In the genomic region with DNA sequence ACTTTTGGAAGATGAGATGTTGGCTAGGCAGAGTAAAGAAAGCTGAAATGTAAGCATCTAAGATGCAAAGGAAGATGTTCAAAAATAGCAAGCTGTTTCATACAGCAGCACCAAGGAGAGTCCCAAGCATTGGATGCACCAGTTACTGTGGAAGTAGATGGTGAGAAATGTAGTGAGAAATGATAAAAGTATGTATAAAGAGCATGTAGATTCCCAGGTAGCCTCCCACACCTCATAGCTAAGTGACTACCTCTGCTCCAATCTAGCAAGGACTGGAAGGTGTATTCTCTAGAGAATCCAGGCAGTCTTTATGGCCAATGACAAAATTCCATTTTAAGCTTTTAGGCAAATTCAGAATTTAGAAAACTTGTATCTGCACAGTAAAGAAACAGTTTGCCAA, we compare ENCODE assay signal across 27 cellular contexts. TPM values are rescaled to one million over a fixed set of nuclear protein-coding genes. Genes with fewer than 3 reads are reported as not detected.
DNase-seq lines count a peak whose midpoint lies in the region; ATAC-seq, FAIRE-seq and TF ChIP-seq lines count a peak whose summit lies in the region.
"Had no signal": no experiment of that assay in that cellular context is flagged by ENCODE, and none has a peak within 500 bp of the region (broad histone marks: within the 10 kb centered on the region; RNA-seq: fewer than 3 reads in every experiment).

No MANE protein-coding gene starts in this region.

- no peak overlapping the region for H3K27ac ChIP-seq in breast epithelium
- H3K27ac ChIP-seq: 22Rv1; A549; BLaER1 treated with 17β-estradiol and CSF1 and Interleukin-3, amounts not matched to agents 10 nM and 100 nM; C4-2B had no signal

- TF ChIP-seq CTCF in MCF 10A (IDR thresholded peaks at IDR 0.05; ENCODE audit: unreplicated experiment) (no peak), breast epithelium (IDR thresholded peaks at IDR 0.05) (no peak), bronchial epithelial cell (IDR thresholded peaks at IDR 0.05; ENCODE audit: insufficient read depth, low read length, severe bottlenecking) (no peak)

- no peak for ATAC-seq in GM21786 (IDR thresholded peaks at IDR 0.05; ENCODE audit: unreplicated experiment)
- ATAC-seq: A549; CD8-positive, alpha-beta T cell; GM12878 had no signal

- H3K27me3 Mint-ChIP-seq in MCF 10A (ENCODE audit: insufficient read depth, unreplicated experiment), result no peaks in the 10 kb centered on the region

- intact Hi-C loops in MCF 10A (cut with micrococcal nuclease), result no loop called here
- intact Hi-C loops in breast epithelium (cut with DNase I; ENCODE audit: low total_unique reads), result no loop called here

- CTCF ChIA-PET in MCF 10A (lab: Yijun Ruan, JAX), result no interaction called here

- no peaks in the 10 kb centered on the region for H3K36me3 Mint-ChIP-seq in MCF 10A (ENCODE audit: insufficient read depth, unreplicated experiment)
- H3K36me3 Mint-ChIP-seq: CD8-positive, alpha-beta T cell had no signal

- TF ChIP-seq POLR2A in breast epithelium (IDR thresholded peaks at IDR 0.05), result no peak

- H3K4me1 ChIP-seq in breast epithelium, result no peaks in the 10 kb centered on the region
- H3K4me1 ChIP-seq: BLaER1 treated with 17β-estradiol and CSF1 and Interleukin-3, amounts not matched to agents 10 nM and 100 nM; Caco-2 had no signal

- H3K4me3 Mint-ChIP-seq in MCF 10A (ENCODE audit: unreplicated experiment), result no peak overlapping the region
- H3K4me3 Mint-ChIP-seq: B cell; CD4-positive, alpha-beta T cell; CD8-positive, alpha-beta T cell had no signal

- DNase-seq in MCF 10A (ENCODE audit: unreplicated experiment), result no peak
- no peak for DNase-seq in breast epithelium (ENCODE audit: low spot score in 2 of 2)
- peak; percentile 38 for DNase-seq in bronchial epithelial cell (ENCODE audit: low read depth)
- peak; percentile 20 for DNase-seq in kidney tubule cell (ENCODE audit: low spot score)
- no peak for DNase-seq in NCI-H2171 treated with DMSO at 0.1 percent for 48 hours (lab: John Stamatoyannopoulos, UW)
- no peak for DNase-seq in T-helper 2 cell
- DNase-seq: AML-193; Caco-2; Calu3; CD4-positive, alpha-beta T cell; CD8-positive, alpha-beta T cell; DMS79; DND-41; EL; GDM1 had no signal

- no peak for FAIRE-seq in bronchial epithelial cell (lab: Jason Lieb, UNC)
- FAIRE-seq: A549, D721Med, GM12878, GM12892, GM18507 had no signal

- H3K9me3 ChIP-seq in breast epithelium, result no peaks in the 10 kb centered on the region
- H3K9me3 ChIP-seq: A549; BLaER1 treated with 17β-estradiol and CSF1 and Interleukin-3, amounts not matched to agents 10 nM and 100 nM; Caco-2 had no signal

- POLR2A ChIA-PET in MCF 10A (lab: Yijun Ruan, JAX), result interaction anchor here (0.9 to 1.2 kb wide), 2 partner anchors 8 to 14 kb away, joined by 3 read pairs; no protein-coding TSS in a partner anchor

- H3K27ac Mint-ChIP-seq in MCF 10A (ENCODE audit: low read depth, unreplicated experiment), result peak overlapping the region; percentile 71
- H3K27ac Mint-ChIP-seq: B cell; CD4-positive, alpha-beta T cell; CD8-positive, alpha-beta T cell had no signal

- H3K4me3 ChIP-seq in breast epithelium, result no peak overlapping the region
- no peak overlapping the region for H3K4me3 ChIP-seq in bronchial epithelial cell (ENCODE audit: low read depth, low read length)
- H3K4me3 ChIP-seq: A549; BLaER1 treated with 17β-estradiol and CSF1 and Interleukin-3, amounts not matched to agents 10 nM and 100 nM; GM12878 had no signal

- no TSS peak for BruUV-seq in MCF 10A (replicated peaks; lab: Mats Ljungman, UMichigan)

- H3K9me3 Mint-ChIP-seq in MCF 10A (ENCODE audit: unreplicated experiment), result no peaks in the 10 kb centered on the region
- H3K9me3 Mint-ChIP-seq: CD4-positive, alpha-beta T cell had no signal

- H3K36me3 ChIP-seq in breast epithelium (no peaks in the 10 kb centered on the region), bronchial epithelial cell (ENCODE audit: control insufficient read depth, insufficient read depth, low read length) (no peaks in the 10 kb centered on the region)
- H3K36me3 ChIP-seq: BLaER1 treated with 17β-estradiol and CSF1 and Interleukin-3, amounts not matched to agents 10 nM and 100 nM had no signal

- no peaks in the 10 kb centered on the region for H3K27me3 ChIP-seq in breast epithelium
- H3K27me3 ChIP-seq in bronchial epithelial cell (ENCODE audit: control insufficient read depth, insufficient read depth, low read length), result no peaks in the 10 kb centered on the region
- H3K27me3 ChIP-seq: BLaER1 treated with 17β-estradiol and CSF1 and Interleukin-3, amounts not matched to agents 10 nM and 100 nM had no signal

- H3K4me1 Mint-ChIP-seq in MCF 10A (ENCODE audit: insufficient read depth, unreplicated experiment), result peaks cover 14% of the 10 kb centered on the region
- H3K4me1 Mint-ChIP-seq: B cell had no signal

RNA-seq across cellular contexts. Expression of a gene that starts 50.9 kb away (rescaled TPM):
- total RNA-seq in MCF 10A (2022), result not detected in 2 replicates
- total RNA-seq in breast epithelium, result not detected
- under 0.01 TPM in 2 replicates for total RNA-seq in bronchial epithelial cell
- total RNA-seq: A172; B cell; Caco-2; Calu3; CD4-positive, alpha-beta T cell; CD8-positive, alpha-beta T cell; G401; GM12878 had no signal

Comparison
In these comparisons a context has a peak if more than half of its experiments do, and no peak if none do; other contexts are left out.
1. DNase-seq: peak in bronchial epithelial cell (single experiment) and kidney tubule cell (single experiment); none in MCF 10A (single experiment), breast epithelium (0 of 2), NCI-H2171 treated with DMSO at 0.1 percent for 48 hours (single experiment) and T-helper 2 cell (0 of 5).